In genomic region chr16:27253526-27253930, GRCh38 we compare ENCODE assay signal across 9 cellular contexts. TPM values are rescaled to one million over a fixed set of nuclear protein-coding genes. Genes with fewer than 3 reads are reported as not detected.
DNase-seq lines count a peak whose midpoint lies in the region; ATAC-seq and TF ChIP-seq lines count a peak whose summit lies in the region.
"Had no signal": no experiment of that assay in that cellular context is flagged by ENCODE, and none has a peak within 500 bp of the region (broad histone marks: within the 10 kb centered on the region; RNA-seq: fewer than 3 reads in every experiment).

No MANE protein-coding gene starts in this region.

- no CpG with 5 or more reads among the region's 6 CpGs for WGBS in H9 (ENCODE audit: extremely low coverage, insufficient read length, low lambda C conversion rate)

- H3K4ac ChIP-seq in H9 (ENCODE audit: low read depth, low read length): no peak overlapping the region

- H3K4me3 Mint-ChIP-seq in nephron progenitor cell: no peak overlapping the region
- no peak overlapping the region for H3K4me3 Mint-ChIP-seq in H9

- no peak overlapping the region for H3K56ac ChIP-seq in H9 (ENCODE audit: insufficient read length, low read depth, low read length)

- H3K4me3 ChIP-seq in BLaER1 treated with 17β-estradiol and CSF1 and Interleukin-3, amounts not matched to agents 10 nM and 100 nM: no peak overlapping the region
- H3K4me3 ChIP-seq in choroid plexus epithelial cell (ENCODE audit: low read depth, low read length): no peak overlapping the region

- H4K5ac ChIP-seq in H9 (ENCODE audit: insufficient read length, low read depth, low read length): no peak overlapping the region

- no peak overlapping the region for H4K8ac ChIP-seq in H9 (replicated peaks; ENCODE audit: insufficient read length, low read depth, low read length)

- no peak overlapping the region for H2BK15ac ChIP-seq in H9 (ENCODE audit: low read depth, low read length)

- H3K79me1 ChIP-seq in H9 (ENCODE audit: insufficient read depth, low read depth, low read length, poor library complexity, severe bottlenecking): no peaks in the 10 kb centered on the region

- no peaks in the 10 kb centered on the region for H3K79me2 ChIP-seq in H9 (ENCODE audit: insufficient read depth, low read length)

- no peak overlapping the region for H2BK20ac ChIP-seq in H9 (ENCODE audit: low read depth, low read length, poor library complexity, severe bottlenecking)

- peaks cover 0 to 5% (median 0%) of the 10 kb centered on the region in 11 experiments; a peak in 7 of 22 replicates for H3K9me3 ChIP-seq in BLaER1 treated with 17β-estradiol and CSF1 and Interleukin-3, amounts not matched to agents 10 nM and 100 nM (replicated peaks in 1 of 11)
- H3K9me3 ChIP-seq in H9 (ENCODE audit: control insufficient read depth, low read depth, low read length): no peaks in the 10 kb centered on the region

- H3K4me2 ChIP-seq in BLaER1 treated with 17β-estradiol and CSF1 and Interleukin-3, amounts not matched to agents 10 nM and 100 nM: peak overlapping the region in 8 of 11 experiments; percentile 4 to 86 (median 27); a peak in 12 of 22 replicates
- H3K4me2 ChIP-seq in H9 (ENCODE audit: insufficient read depth, insufficient read length, low read length): no peak overlapping the region

- H2AFZ ChIP-seq in H9 (ENCODE audit: low read length): no peak overlapping the region

- H3K23ac ChIP-seq in H9 (ENCODE audit: insufficient read length, low read depth, low read length): no peak overlapping the region

- H3K27me3 ChIP-seq in BLaER1 treated with 17β-estradiol and CSF1 and Interleukin-3, amounts not matched to agents 10 nM and 100 nM: no peaks in the 10 kb centered on the region
- H3K27me3 ChIP-seq in H9 (ENCODE audit: insufficient read depth, low read length): no peaks in the 10 kb centered on the region

- H3K18ac ChIP-seq in H9 (ENCODE audit: insufficient read length, low read depth, low read length): no peak overlapping the region

- H2BK120ac ChIP-seq in H9 (ENCODE audit: low read depth, low read length, poor library complexity, severe bottlenecking): no peak overlapping the region

- no peak overlapping the region for H3K9ac ChIP-seq in BLaER1 treated with 17β-estradiol and CSF1 and Interleukin-3, amounts not matched to agents 10 nM and 100 nM
- no peak overlapping the region for H3K9ac ChIP-seq in H9 (ENCODE audit: extremely low read depth, insufficient read length, low read length)

- peaks cover 0 to 32% (median 15%) of the 10 kb centered on the region in 10 experiments; a peak in 15 of 20 replicates for H3K4me1 ChIP-seq in BLaER1 treated with 17β-estradiol and CSF1 and Interleukin-3, amounts not matched to agents 10 nM and 100 nM
- H3K4me1 ChIP-seq in H9 (ENCODE audit: insufficient read depth, low read length): peaks cover 3% of the 10 kb centered on the region; the same call in 1 of the 2 replicates

- H2BK5ac ChIP-seq in H9 (ENCODE audit: insufficient read length, low read length): no peak overlapping the region

- H3K27ac ChIP-seq in BLaER1 treated with 17β-estradiol and CSF1 and Interleukin-3, amounts not matched to agents 10 nM and 100 nM: peak overlapping the region in 3 of 11 experiments; percentile 7 to 59 (median 22); a peak in 6 of 22 replicates
- no peak overlapping the region for H3K27ac ChIP-seq in H9 (ENCODE audit: insufficient read length, low read depth, low read length)

- H3K23me2 ChIP-seq in H9 (ENCODE audit: insufficient read length, low read depth, low read length, poor library complexity, severe bottlenecking): no peaks in the 10 kb centered on the region

- H3K27ac Mint-ChIP-seq in nephron progenitor cell (peak overlapping the region; percentile 36), H9 (no peak overlapping the region)

- in situ Hi-C loops in GM13977 (cut with MboI; ENCODE audit: low pct_unique_long_range_greater_than_20kb, low sequenced_read_pairs, unreplicated experiment): no loop called here

- H4K20me1 ChIP-seq in BLaER1 treated with 17β-estradiol and CSF1 and Interleukin-3, amounts not matched to agents 10 nM and 100 nM: 0 out of 22 replicates have a peak, but pooled peaks cover 0 to 5% (median 0%) of the 10 kb centered on the region in 11 experiments
- H4K20me1 ChIP-seq in H9 (ENCODE audit: control insufficient read depth, insufficient read depth, insufficient read length): no peaks in the 10 kb centered on the region

- peaks cover 43% of the 10 kb centered on the region for H3K36me3 Mint-ChIP-seq in nephron progenitor cell (ENCODE audit: low read depth)
- peaks cover 0 to 2% (median 0%) of the 10 kb centered on the region in 3 experiments; a peak in 2 of 7 replicates for H3K36me3 Mint-ChIP-seq in H9 (ENCODE audit: insufficient read depth in 1 of 3, low read depth in 3 of 3)

- TF ChIP-seq CTCF in choroid plexus epithelial cell (conservative IDR thresholded peaks at IDR 0.05; ENCODE audit: low read depth, low read length) (no peak), nephron progenitor cell (IDR thresholded peaks at IDR 0.05) (no peak), H9 (conservative IDR thresholded peaks at IDR 0.05) (no peak), GM13977 (IDR thresholded peaks at IDR 0.05; ENCODE audit: extremely low read depth, insufficient read depth, missing control alignments) (no peak)

- no peak overlapping the region for H4K91ac ChIP-seq in H9 (ENCODE audit: insufficient read length, low read depth, low read length)

- no peak overlapping the region for H3K14ac ChIP-seq in H9 (ENCODE audit: insufficient read depth, low read length)

- peaks cover 4% of the 10 kb centered on the region for H3K9me3 Mint-ChIP-seq in nephron progenitor cell
- no peaks in the 10 kb centered on the region for H3K9me3 Mint-ChIP-seq in H9

- ATAC-seq in HG03565 (IDR thresholded peaks at IDR 0.05; ENCODE audit: unreplicated experiment): no peak

- peaks cover 18 to 45% (median 27%) of the 10 kb centered on the region in 11 experiments; a peak in 19 of 22 replicates for H3K36me3 ChIP-seq in BLaER1 treated with 17β-estradiol and CSF1 and Interleukin-3, amounts not matched to agents 10 nM and 100 nM

- no peak overlapping the region for H3T11ph ChIP-seq in H9 (ENCODE audit: low read length)

- H2AK5ac ChIP-seq in H9 (ENCODE audit: insufficient read length, low read length): no peak overlapping the region

- DNase-seq in OCI-M1 (lab: John Stamatoyannopoulos, UW) (peak; percentile 40), choroid plexus epithelial cell (ENCODE audit: low read depth) (peak; percentile 89), nephron progenitor cell (no peak), H9 (no peak), GM13977 (ENCODE audit: low spot score) (no peak), NCI-H345 treated with DMSO at 0.1 percent for 48 hours (lab: John Stamatoyannopoulos, UW; ENCODE audit: unreplicated experiment) (no peak)
- DNase-seq: left cardiac atrium had no signal

- H3K27me3 Mint-ChIP-seq in nephron progenitor cell (ENCODE audit: low read depth, poor library complexity): no peaks in the 10 kb centered on the region
- no peaks in the 10 kb centered on the region for H3K27me3 Mint-ChIP-seq in H9 (ENCODE audit: low read depth)

- H3K4me1 Mint-ChIP-seq in nephron progenitor cell (peaks cover 5% of the 10 kb centered on the region), H9 (peaks cover 4 to 8% of the 10 kb centered on the region in 2 experiments)

- no peak overlapping the region for H2BK12ac ChIP-seq in H9 (ENCODE audit: insufficient read length, low read depth, low read length)

RNA-seq across cellular contexts. Expression of gene NSMCE1, which starts 15.0 kb away (rescaled TPM):
- 19.3 and 25.3 TPM in 2 replicates for total RNA-seq in H9 (2021)

RNA-seq across cellular contexts. Expression of gene KDM8, which starts 50.2 kb away (rescaled TPM):
- total RNA-seq in H9 (2021): 15.2 and 15.5 TPM in 2 replicates

Comparison
In these comparisons a context has a peak if more than half of its experiments do, and no peak if none do; other contexts are left out.
1. DNase-seq: peak in OCI-M1 (single experiment) and choroid plexus epithelial cell (single experiment); none in nephron progenitor cell (single experiment), H9 (single experiment), GM13977 (single experiment) and NCI-H345 treated with DMSO at 0.1 percent for 48 hours (single experiment).